22 cellular contexts compared by ENCODE assay signal in the genomic region with DNA sequence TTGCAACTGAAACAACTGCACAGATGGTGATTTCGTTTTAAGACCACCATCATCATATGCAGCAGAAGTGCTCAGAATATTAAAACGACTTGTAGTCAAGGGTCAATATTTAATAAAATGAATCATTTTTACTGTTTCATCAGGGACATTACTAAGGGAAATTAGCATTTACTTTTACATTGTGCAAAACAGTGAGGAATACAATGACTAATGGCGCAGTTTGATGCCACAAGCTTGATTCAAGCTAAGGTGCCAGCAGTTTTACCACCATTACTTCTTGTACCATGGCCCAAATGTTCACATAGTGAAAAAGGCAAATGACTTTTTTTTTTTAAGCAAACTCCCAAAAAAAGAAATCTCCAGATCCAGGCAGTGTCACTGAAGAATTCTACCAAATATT.
DNase-seq lines count a peak whose midpoint lies in the region; ATAC-seq, FAIRE-seq and TF ChIP-seq lines count a peak whose summit lies in the region.
"Had no signal": no experiment of that assay in that cellular context is flagged by ENCODE, and none has a peak within 500 bp of the region (broad histone marks: within the 10 kb centered on the region; RNA-seq: fewer than 3 reads in every experiment).

No MANE protein-coding gene starts in this region.

- H3K4me3 ChIP-seq in ACC112 (ENCODE audit: low read depth, low read length): no peak overlapping the region
- H3K4me3 ChIP-seq in RWPE2 (ENCODE audit: severe bottlenecking): no peak overlapping the region
- no peak overlapping the region for H3K4me3 ChIP-seq in fibroblast of mammary gland (ENCODE audit: control insufficient read depth, low read depth, low read length)
- H3K4me3 ChIP-seq: BLaER1 treated with 17β-estradiol and CSF1 and Interleukin-3, amounts not matched to agents 10 nM and 100 nM; GM12878; GM23248 had no signal

- TF ChIP-seq POLR2A in GM12892 (IDR thresholded peaks at IDR 0.05; ENCODE audit: low read depth, low read length): no peak

- TF ChIP-seq CTCF in RWPE2 (IDR thresholded peaks at IDR 0.05; ENCODE audit: poor library complexity, severe bottlenecking) (no peak), fibroblast of mammary gland (conservative IDR thresholded peaks at IDR 0.05; ENCODE audit: control insufficient read depth, insufficient read depth, low read depth, low read length) (no peak)

- H3K27ac ChIP-seq in ACC112 (ENCODE audit: low read depth, low read length) (peak overlapping the region; percentile 28; the same call in 1 of the 2 replicates), RWPE2 (ENCODE audit: poor library complexity, severe bottlenecking) (peak overlapping the region; percentile 21)
- H3K27ac ChIP-seq: BLaER1 treated with 17β-estradiol and CSF1 and Interleukin-3, amounts not matched to agents 10 nM and 100 nM; GM23248 had no signal

- H3K79me2 ChIP-seq in ACC112 (ENCODE audit: control insufficient read depth, insufficient read depth, low read length, unreplicated experiment): no peaks in the 10 kb centered on the region

- peaks cover 11% of the 10 kb centered on the region for H3K4me1 ChIP-seq in ACC112 (ENCODE audit: control insufficient read depth, insufficient read depth, low read length, unreplicated experiment)
- H3K4me1 ChIP-seq in RWPE2 (ENCODE audit: insufficient read depth, poor library complexity, severe bottlenecking): peaks cover 13% of the 10 kb centered on the region
- H3K4me1 ChIP-seq: BE2C had no signal

- H2AFZ ChIP-seq in ACC112 (ENCODE audit: low read length, unreplicated experiment): no peak overlapping the region
- H2AFZ ChIP-seq: GM23248 had no signal

- DNase-seq in RWPE2 (ENCODE audit: low spot score) (no peak), fibroblast of mammary gland (ENCODE audit: low read depth) (peak; percentile 1), GM12892 (ENCODE audit: insufficient read length) (no peak)
- DNase-seq: ACHN; AML-193; BE2C; CD4-positive, alpha-beta T cell; CD8-positive, alpha-beta memory T cell; DMS 273 treated with DMSO at 0.1 percent for 48 hours; DMS79; EL; GDM1; H7 had no signal

- ATAC-seq in RWPE2 (ENCODE audit: low read depth): peak; percentile 43
- no peak for ATAC-seq in HG02763 (IDR thresholded peaks at IDR 0.05; ENCODE audit: unreplicated experiment)
- ATAC-seq in GM19397 (IDR thresholded peaks at IDR 0.05; ENCODE audit: unreplicated experiment): no peak
- ATAC-seq: GM12878 had no signal

- H3K27me3 ChIP-seq in ACC112 (ENCODE audit: insufficient read depth, low read length): no peaks in the 10 kb centered on the region
- no peaks in the 10 kb centered on the region for H3K27me3 ChIP-seq in RWPE2 (ENCODE audit: insufficient read depth, poor library complexity, severe bottlenecking)
- H3K27me3 ChIP-seq: BLaER1 treated with 17β-estradiol and CSF1 and Interleukin-3, amounts not matched to agents 10 nM and 100 nM had no signal

- no peak for FAIRE-seq in GM12892 (lab: Jason Lieb, UNC)
- FAIRE-seq: D721Med, GM12878, GM18507, H1 had no signal

- no peaks in the 10 kb centered on the region for H3K9me3 ChIP-seq in RWPE2 (ENCODE audit: severe bottlenecking)
- H3K9me3 ChIP-seq: BE2C had no signal

- H3K36me3 ChIP-seq in ACC112 (ENCODE audit: insufficient read depth, low read length) (no peaks in the 10 kb centered on the region), RWPE2 (ENCODE audit: low read depth) (no peaks in the 10 kb centered on the region)
- H3K36me3 ChIP-seq: BE2C; BLaER1 treated with 17β-estradiol and CSF1 and Interleukin-3, amounts not matched to agents 10 nM and 100 nM had no signal
